Comparison of ENCODE assay signal across 18 cellular contexts in genomic region chr19:56829586-56829985, GRCh38.
"Had no signal": no experiment of that assay in that cellular context is flagged by ENCODE, and none has a peak within 500 bp of the region (broad histone marks: within the 10 kb centered on the region; RNA-seq: fewer than 3 reads in every experiment).

No MANE protein-coding gene starts in this region.

- ATAC-seq: T-cell had no signal

- DNase-seq: KBM-7, MG63, NCI-H1092, NCI-H1105 treated with DMSO at 0.1 percent for 48 hours, NCI-H1417 treated with DMSO at 0.1 percent for 48 hours, NCI-H146, NCI-H1694 treated with DMSO at 0.1 percent for 48 hours, NCI-H1930, NCI-H2081, NCI-H345, NCI-H446 treated with DMSO at 0.1 percent for 48 hours, NCI-H510A treated with DMSO at 0.1 percent for 48 hours, NCI-H526, NCI-H774, SHP77, SK-N-SH, SW 1271, T-cell had no signal
